ENCODE assay signal across 8 cellular contexts in genomic region chr5:180674253-180674592, GRCh38. TPM values are rescaled to one million over a fixed set of nuclear protein-coding genes. Genes with fewer than 3 reads are reported as not detected.
A peak's percentile ranks its signal among the peaks of the same experiment; 100 is the strongest.
DNase-seq lines count a peak whose midpoint lies in the region; ATAC-seq and TF ChIP-seq lines count a peak whose summit lies in the region.
"Not testable (repeated sequence)": the region's sequence is repeated elsewhere in the genome, so short reads cannot be mapped to it uniquely, and the experiment has no call there.

No MANE protein-coding gene starts in this region.

- H3K14ac ChIP-seq in neuronal stem cell (ENCODE audit: low read length), result not testable (repeated sequence)

- H3K27me3 ChIP-seq in HUES64 (ENCODE audit: insufficient read depth, low read length), result peaks cover 38% of the 10 kb centered on the region
- peaks cover 67% of the 10 kb centered on the region for H3K27me3 ChIP-seq in left ventricle myocardium inferior (ENCODE audit: low read depth)
- peaks cover 8 to 53% (median 15%) of the 10 kb centered on the region in 3 experiments for H3K27me3 ChIP-seq in neuronal stem cell (ENCODE audit: control insufficient read depth in 3 of 3, insufficient read depth in 3 of 3, low read depth in 1 of 3, low read length in 3 of 3)

- not testable (repeated sequence) for H3K4ac ChIP-seq in neuronal stem cell (ENCODE audit: low read length)

- peak overlapping the region; percentile 80 for H3K23ac ChIP-seq in neuronal stem cell (ENCODE audit: low read depth, low read length, poor library complexity)

- peak overlapping the region; percentile 82 for H2AFZ ChIP-seq in neuronal stem cell (ENCODE audit: low read length)

- H3K79me1 ChIP-seq in neuronal stem cell (ENCODE audit: low read depth, low read length), result not testable (repeated sequence)

- H2BK5ac ChIP-seq in neuronal stem cell (ENCODE audit: low read length), result not testable (repeated sequence)

- peak overlapping the region; percentile 62; the same call in 1 of the 2 replicates for H3K9ac ChIP-seq in ES-I3 (ENCODE audit: low read depth, low read length)
- peak overlapping the region; percentile 2; the same call in 1 of the 2 replicates for H3K9ac ChIP-seq in HUES64 (ENCODE audit: low read depth, low read length)
- peak overlapping the region; percentile 91 for H3K9ac ChIP-seq in neuronal stem cell (ENCODE audit: low read depth, low read length, poor library complexity)

- H2BK120ac ChIP-seq in neuronal stem cell (ENCODE audit: low read depth, low read length), result not testable (repeated sequence)

- peak overlapping the region; percentile 93 for H3K18ac ChIP-seq in neuronal stem cell (ENCODE audit: low read length)

- not testable (repeated sequence) for H3K36me3 ChIP-seq in ES-I3 (ENCODE audit: insufficient read depth, low read length); HUES64 (ENCODE audit: insufficient read depth, low read length); left ventricle myocardium inferior; neuronal stem cell (replicated peaks in 1 of 2; ENCODE audit: control insufficient read depth in 2 of 2, insufficient read depth in 2 of 2, low read length in 2 of 2)

- intact Hi-C loops in left ventricle myocardium inferior (cut with micrococcal nuclease), result not testable (repeated sequence)

- not testable (repeated sequence) for H3K9me3 Mint-ChIP-seq in activated T-cell treated with anti-CD3 and anti-CD28 coated beads, Interleukin-2, amount 50 U/mL, for 72 hours; chondrocyte (ENCODE audit: low read depth); type B pancreatic cell

- H3K9me3 ChIP-seq in ES-I3 (ENCODE audit: control insufficient read depth, insufficient read depth, low read length); HUES64 (ENCODE audit: insufficient read depth, low read depth, low read length); left ventricle myocardium inferior (replicated peaks); neuronal stem cell (replicated peaks in 1 of 2; ENCODE audit: control insufficient read depth in 2 of 2, insufficient read depth in 1 of 2, low read depth in 1 of 2, low read length in 2 of 2): not testable (repeated sequence)

- peak; percentile 33 to 57 for ATAC-seq in activated T-cell treated with anti-CD3 and anti-CD28 coated beads, Interleukin-2, amount 50 U/mL, for 72 hours (replicated peaks in 1 of 2)

- not testable (repeated sequence) for H3K36me3 Mint-ChIP-seq in activated T-cell treated with anti-CD3 and anti-CD28 coated beads, Interleukin-2, amount 50 U/mL, for 72 hours (ENCODE audit: insufficient read depth in 2 of 2); chondrocyte (ENCODE audit: low read depth); type B pancreatic cell

- not testable (repeated sequence) for DNase-seq in activated T-cell treated with anti-CD3 and anti-CD28 coated beads, Interleukin-2, amount 50 U/mL, for 72 hours; chondrocyte (ENCODE audit: low spot score); left ventricle myocardium inferior; neuronal stem cell (ENCODE audit: low spot score); type B pancreatic cell (ENCODE audit: extremely low spot score, unreplicated experiment)
- DNase-seq in mesenteric fat pad (ENCODE audit: low spot score), result peak; percentile 62

- TF ChIP-seq CTCF in chondrocyte (IDR thresholded peaks at IDR 0.05); left ventricle myocardium inferior (IDR thresholded peaks at IDR 0.05; ENCODE audit: borderline replicate concordance); type B pancreatic cell (conservative IDR thresholded peaks at IDR 0.05): not testable (repeated sequence)

- peak overlapping the region; percentile 61 for H2AK5ac ChIP-seq in neuronal stem cell (ENCODE audit: low read depth, low read length)

- peak overlapping the region; percentile 91 for H3K4me2 ChIP-seq in neuronal stem cell (ENCODE audit: insufficient read depth, low read length, poor library complexity, severe bottlenecking)

- H3K27ac Mint-ChIP-seq in activated T-cell treated with anti-CD3 and anti-CD28 coated beads, Interleukin-2, amount 50 U/mL, for 72 hours; chondrocyte (ENCODE audit: unreplicated experiment); type B pancreatic cell: not testable (repeated sequence)

- not testable (repeated sequence) for H2BK12ac ChIP-seq in neuronal stem cell (ENCODE audit: low read length)

- H3K27me3 Mint-ChIP-seq in activated T-cell treated with anti-CD3 and anti-CD28 coated beads, Interleukin-2, amount 50 U/mL, for 72 hours (ENCODE audit: low read depth), result not testable (repeated sequence)
- H3K27me3 Mint-ChIP-seq in chondrocyte (ENCODE audit: low read depth) (peaks cover 17% of the 10 kb centered on the region), type B pancreatic cell (peaks cover 72% of the 10 kb centered on the region)

- not testable (repeated sequence) for H3K4me1 ChIP-seq in ES-I3 (ENCODE audit: insufficient read depth, low read length); HUES64 (ENCODE audit: insufficient read depth, low read length); neuronal stem cell (ENCODE audit: control insufficient read depth in 2 of 2, insufficient read depth in 1 of 2, low read depth in 1 of 2, low read length in 2 of 2)
- peaks cover 11% of the 10 kb centered on the region for H3K4me1 ChIP-seq in left ventricle myocardium inferior

- H2BK15ac ChIP-seq in neuronal stem cell (ENCODE audit: low read length), result peak overlapping the region; percentile 24

- peak overlapping the region in 1 of 2 donors; percentile 42 for H3K4me3 Mint-ChIP-seq in activated T-cell treated with anti-CD3 and anti-CD28 coated beads, Interleukin-2, amount 50 U/mL, for 72 hours
- H3K4me3 Mint-ChIP-seq in chondrocyte (ENCODE audit: unreplicated experiment) (peak overlapping the region; percentile 19), type B pancreatic cell (peak overlapping the region; percentile 22)

- peak overlapping the region; percentile 53 for H3K4me3 ChIP-seq in HUES64 (ENCODE audit: low read length)
- peak overlapping the region; percentile 30 for H3K4me3 ChIP-seq in left ventricle myocardium inferior
- peak overlapping the region; percentile 22 to 85 for H3K4me3 ChIP-seq in neuronal stem cell (ENCODE audit: low read length in 2 of 2)

- H4K91ac ChIP-seq in neuronal stem cell (ENCODE audit: low read depth, low read length, poor library complexity), result not testable (repeated sequence)

- not testable (repeated sequence) for H4K8ac ChIP-seq in neuronal stem cell (ENCODE audit: low read depth, low read length)

- H3K27ac ChIP-seq in HUES64 (ENCODE audit: low read depth, low read length); left ventricle myocardium inferior (replicated peaks); neuronal stem cell (replicated peaks; ENCODE audit: low read length): not testable (repeated sequence)

- H3K4me1 Mint-ChIP-seq in activated T-cell treated with anti-CD3 and anti-CD28 coated beads, Interleukin-2, amount 50 U/mL, for 72 hours (ENCODE audit: low read depth), result peaks cover 11% of the 10 kb centered on the region
- H3K4me1 Mint-ChIP-seq in chondrocyte (ENCODE audit: low read depth); type B pancreatic cell (ENCODE audit: unreplicated experiment): not testable (repeated sequence)

- WGBS in HUES64, result 3% methylated on average over 9 of the region's 11 CpGs
- WGBS in neuronal stem cell (ENCODE audit: extremely low coverage in 2 of 2, insufficient read length in 2 of 2, insufficient replicate concordance in 1 of 2), 2 donors, result no CpG with 5 or more reads among the region's 11 CpGs

RNA-seq across cellular contexts. Expression of gene FLT4, which starts 24.8 kb away (rescaled TPM):
- 5.4 TPM for polyA plus RNA-seq in HUES64 (2013, experiment 1 of 2)
- polyA plus RNA-seq in HUES64 (2013, experiment 2 of 2), result 5.0 TPM
- 1 to 10 TPM in 1 of 2 donors, under 1 TPM in 1; 0.79 to 1.7 TPM for total RNA-seq in activated T-cell treated with anti-CD3 and anti-CD28 coated beads, Interleukin-2, amount 50 U/mL, for 72 hours
- total RNA-seq in chondrocyte, result 0.10 to 0.31 TPM (median 0.29 TPM) in 3 replicates
- 6.1 TPM for total RNA-seq in left ventricle myocardium inferior
- total RNA-seq in mesenteric fat pad, result 26.8 TPM
- polyA plus RNA-seq in neuronal stem cell (2013, experiment 1 of 2), result 5.4 TPM
- polyA plus RNA-seq in neuronal stem cell (2013, experiment 2 of 2), result 5.5 TPM
- 0.45 and 3.4 TPM in 2 replicates for total RNA-seq in type B pancreatic cell (ENCODE audit: low replicate concordance)

Comparison
In these comparisons a context has a peak if more than half of its experiments do, and no peak if none do; other contexts are left out.
1. H3K9ac ChIP-seq: peak in every context shown above with its lines; median percentile 91 in neuronal stem cell; 62 in ES-I3; 2 in HUES64.